9 cellular contexts compared by ENCODE assay signal in the genomic region with DNA sequence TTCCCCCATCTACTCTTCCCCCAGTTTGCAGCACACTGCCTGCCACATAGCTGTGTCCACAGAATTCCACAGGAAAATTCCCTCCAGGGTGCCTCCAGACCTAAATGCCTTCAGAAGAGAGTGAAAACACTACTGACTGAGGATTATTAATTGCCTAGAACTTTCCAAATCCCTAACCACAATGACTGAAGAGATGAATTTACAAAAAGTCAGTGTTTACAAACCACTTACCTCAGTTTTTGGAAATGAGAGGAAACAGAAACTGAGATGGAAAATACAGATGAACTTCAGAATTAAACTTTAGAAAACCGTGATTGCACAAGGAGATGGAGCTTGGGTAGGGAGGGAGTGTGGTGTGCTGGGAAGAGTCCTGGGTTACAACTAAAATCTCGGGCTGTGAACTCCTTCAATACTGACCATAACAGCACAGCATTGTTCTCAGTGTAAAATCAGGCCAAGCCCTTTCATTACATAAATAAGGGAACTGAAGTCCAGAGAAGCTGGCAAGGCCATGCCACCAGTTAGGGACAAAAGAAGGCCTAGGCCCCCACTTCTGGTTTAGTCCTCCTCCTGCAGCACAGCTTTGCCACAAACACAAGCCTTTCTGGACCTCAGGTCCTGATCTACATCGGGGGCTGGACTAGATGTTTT. TPM values are rescaled to one million over a fixed set of nuclear protein-coding genes. Genes with fewer than 3 reads are reported as not detected.
DNase-seq lines count a peak whose midpoint lies in the region; ATAC-seq and TF ChIP-seq lines count a peak whose summit lies in the region.
"Had no signal": no experiment of that assay in that cellular context is flagged by ENCODE, and none has a peak within 500 bp of the region (broad histone marks: within the 10 kb centered on the region; RNA-seq: fewer than 3 reads in every experiment).

No MANE protein-coding gene starts in this region.

- no peak for TF ChIP-seq POLR2A in vagina (IDR thresholded peaks at IDR 0.05)

- peaks cover 0 to 80% of the 10 kb centered on the region in 2 donors for H3K4me1 ChIP-seq in right atrium auricular region
- peaks cover 59 to 71% of the 10 kb centered on the region in 2 donors for H3K4me1 ChIP-seq in naive thymus-derived CD4-positive, alpha-beta T cell (ENCODE audit: control insufficient read depth in 2 of 2, insufficient read depth in 2 of 2, low read length in 2 of 2)
- H3K4me1 ChIP-seq in vagina = peaks cover 79% of the 10 kb centered on the region

- no peaks in the 10 kb centered on the region for H3K27me3 ChIP-seq in right atrium auricular region
- H3K27me3 ChIP-seq in naive thymus-derived CD4-positive, alpha-beta T cell (ENCODE audit: control insufficient read depth in 2 of 2, insufficient read depth in 2 of 2, low read length in 2 of 2) = no peaks in the 10 kb centered on the region
- no peaks in the 10 kb centered on the region for H3K27me3 ChIP-seq in vagina

- POLR2A ChIA-PET in naive thymus-derived CD4-positive, alpha-beta T cell (lab: Charles Lee) = interaction anchor here (3.4 kb wide), 1 partner anchor 38 kb away, joined by 47 read pairs; no protein-coding TSS in a partner anchor

- H3K4me1 Mint-ChIP-seq in chondrocyte (ENCODE audit: low read depth) = peaks cover 64% of the 10 kb centered on the region
- peaks cover 62 to 91% (median 80%) of the 10 kb centered on the region in 7 donors for H3K4me1 Mint-ChIP-seq in naive thymus-derived CD4-positive, alpha-beta T cell

- H3K4me3 Mint-ChIP-seq in chondrocyte (ENCODE audit: unreplicated experiment) = no peak overlapping the region
- H3K4me3 Mint-ChIP-seq in naive thymus-derived CD4-positive, alpha-beta T cell = peak overlapping the region; percentile 16 to 87 (median 74)

- DNase-seq in right atrium auricular region (ENCODE audit: low spot score) = no peak
- no peak for DNase-seq in left cardiac atrium
- no peak for DNase-seq in chondrocyte (ENCODE audit: low spot score)
- DNase-seq in naive thymus-derived CD4-positive, alpha-beta T cell = no peak
- peak in 1 of 2 donors; percentile 56 for DNase-seq in vagina (ENCODE audit: extremely low spot score in 2 of 2)
- DNase-seq in T1000 (lab: John Stamatoyannopoulos, UW) = no peak
- DNase-seq: SW 1271 had no signal

- no peaks in the 10 kb centered on the region for H3K27me3 Mint-ChIP-seq in chondrocyte (ENCODE audit: low read depth)
- no peaks in the 10 kb centered on the region for H3K27me3 Mint-ChIP-seq in naive thymus-derived CD4-positive, alpha-beta T cell

- H3K27ac ChIP-seq in right atrium auricular region = peak overlapping the region; percentile 73 to 89
- H3K27ac ChIP-seq in naive thymus-derived CD4-positive, alpha-beta T cell (ENCODE audit: low read depth, low read length) = peak overlapping the region; percentile 79
- H3K27ac ChIP-seq in vagina = peak overlapping the region; percentile 84

- H3K36me3 ChIP-seq in right atrium auricular region (peaks cover 9% of the 10 kb centered on the region), vagina (peaks cover 0 to 6% of the 10 kb centered on the region in 2 donors)
- H3K36me3 ChIP-seq in naive thymus-derived CD4-positive, alpha-beta T cell (ENCODE audit: control insufficient read depth in 2 of 3, insufficient read depth in 3 of 3, low read length in 3 of 3) = peaks cover 0 to 13% (median 4%) of the 10 kb centered on the region in 3 experiments

- H3K9me3 Mint-ChIP-seq in chondrocyte (ENCODE audit: low read depth) = no peaks in the 10 kb centered on the region
- peaks cover 0 to 2% (median 0%) of the 10 kb centered on the region in 11 donors for H3K9me3 Mint-ChIP-seq in naive thymus-derived CD4-positive, alpha-beta T cell

- CTCF ChIA-PET in naive thymus-derived CD4-positive, alpha-beta T cell (lab: Charles Lee) = interaction anchor here (1.0 to 1.4 kb wide), 3 partner anchors 9 to 95 kb away, joined by 3 read pairs; no protein-coding TSS in a partner anchor

- TF ChIP-seq CTCF in right atrium auricular region (IDR thresholded peaks at IDR 0.05) (no peak), chondrocyte (IDR thresholded peaks at IDR 0.05) (no peak), vagina (IDR thresholded peaks at IDR 0.05) (no peak)

- H3K36me3 Mint-ChIP-seq in chondrocyte (ENCODE audit: low read depth) = peaks cover 2% of the 10 kb centered on the region
- H3K36me3 Mint-ChIP-seq in naive thymus-derived CD4-positive, alpha-beta T cell = peaks cover 0 to 17% (median 0%) of the 10 kb centered on the region in 5 donors

- peak overlapping the region; percentile 72 for H3K27ac Mint-ChIP-seq in chondrocyte (ENCODE audit: unreplicated experiment)
- H3K27ac Mint-ChIP-seq in naive thymus-derived CD4-positive, alpha-beta T cell = peak overlapping the region; percentile 77 to 96 (median 93)

- H3K4me3 ChIP-seq in right atrium auricular region = no peak overlapping the region
- H3K4me3 ChIP-seq in naive thymus-derived CD4-positive, alpha-beta T cell (ENCODE audit: low read length) = peak overlapping the region; percentile 9
- H3K4me3 ChIP-seq in vagina = peak overlapping the region in 1 of 2 donors; percentile 25

- intact Hi-C loops in left cardiac atrium (cut with DNase I) = loop anchor here in 1 of 2 donors (5.0 kb wide), 1 partner anchor 40 kb away; no protein-coding TSS in a partner anchor
- intact Hi-C loops in naive thymus-derived CD4-positive, alpha-beta T cell (cut with micrococcal nuclease) = no loop called here
- intact Hi-C loops in vagina (cut with DNase I) = no loop called here

- ATAC-seq in left cardiac atrium (no peak), GM19351 (IDR thresholded peaks at IDR 0.05; ENCODE audit: unreplicated experiment) (no peak), GM18907 (IDR thresholded peaks at IDR 0.05; ENCODE audit: unreplicated experiment) (no peak)
- ATAC-seq in naive thymus-derived CD4-positive, alpha-beta T cell = no peak

- H3K9me3 ChIP-seq in right atrium auricular region (no peaks in the 10 kb centered on the region), vagina (no peaks in the 10 kb centered on the region)
- H3K9me3 ChIP-seq in naive thymus-derived CD4-positive, alpha-beta T cell (ENCODE audit: control insufficient read depth in 2 of 3, low read length in 3 of 3) = no peaks in the 10 kb centered on the region

RNA-seq across cellular contexts. Expression of a gene that starts 4.1 kb away (rescaled TPM):
- total RNA-seq in right atrium auricular region = 10 to 100 TPM; 29.4 to 32.7 TPM
- total RNA-seq in left cardiac atrium = 10 to 100 TPM; 29.5 to 36.1 TPM
- 38.8 to 52.9 TPM (median 48.0 TPM) in 3 replicates for total RNA-seq in chondrocyte
- 100 to 1,000 TPM in 1 of 5 experiments, 10 to 100 TPM in 4; 50.8 to 104 (median 52.3) TPM for total RNA-seq in naive thymus-derived CD4-positive, alpha-beta T cell
- polyA plus RNA-seq in naive thymus-derived CD4-positive, alpha-beta T cell = 10 to 100 TPM; 35.6 to 67.4 TPM
- 73.9 TPM for total RNA-seq in vagina
